32 cellular contexts compared by ENCODE assay signal in genomic region chr19:6196361-6196760, GRCh38.
"Had no signal": no experiment of that assay in that cellular context is flagged by ENCODE, and none has a peak within 500 bp of the region (broad histone marks: within the 10 kb centered on the region; RNA-seq: fewer than 3 reads in every experiment).

No MANE protein-coding gene starts in this region.

- H3K27me3 Mint-ChIP-seq: activated CD4-positive, alpha-beta T cell treated with anti-CD3 and anti-CD28 coated beads for 36 hours; activated CD8-positive, alpha-beta memory T cell treated with anti-CD3 and anti-CD28 coated beads, Interleukin-2, amount 10 ng/mL, durations not matched to agents 7 days and 5 days; activated naive CD4-positive, alpha-beta T cell treated with anti-CD3 and anti-CD28 coated beads, Interleukin-2, amount 10 ng/mL, durations not matched to agents 7 days and 5 days; activated naive CD8-positive, alpha-beta T cell; central memory CD8-positive, alpha-beta T cell; dendritic cell treated with granulocyte-macrophage colony-stimulating factor and Interleukin-4, amounts not matched to agents 40 ng/mL and 50 ng/mL, for 4 days had no signal

- H3K9me3 ChIP-seq: esophagus muscularis mucosa, gastrocnemius medialis, heart left ventricle had no signal

- H3K27me3 ChIP-seq: brain microvascular endothelial cell, dorsolateral prefrontal cortex, esophagus muscularis mucosa, foreskin keratinocyte, gastrocnemius medialis, heart left ventricle had no signal

- H3K27ac Mint-ChIP-seq: activated CD4-positive, alpha-beta memory T cell treated with anti-CD3 and anti-CD28 coated beads for 36 hours; activated CD4-positive, alpha-beta T cell treated with anti-CD3 and anti-CD28 coated beads for 36 hours; activated CD4-positive, alpha-beta T cell treated with anti-CD3 and anti-CD28 coated beads, Interleukin-2, amount 10 ng/mL, durations not matched to agents 24 days and 14 days; activated CD8-positive, alpha-beta memory T cell treated with anti-CD3 and anti-CD28 coated beads, Interleukin-2, amount 10 ng/mL, durations not matched to agents 7 days and 5 days; activated CD8-positive, alpha-beta T cell treated with anti-CD3 and anti-CD28 coated beads, Interleukin-2, amount 10 ng/mL, durations not matched to agents 7 days and 5 days; activated naive CD4-positive, alpha-beta T cell treated with anti-CD3 and anti-CD28 coated beads, Interleukin-2, amount 10 ng/mL, durations not matched to agents 7 days and 5 days; activated naive CD8-positive, alpha-beta T cell; activated T-helper 1 cell treated with anti-CD3 and anti-CD28 coated beads, Interleukin-12 subunit alpha, Interleukin-12 subunit beta, Interleukin-2, Interleukin-4 antibody, amounts not matched to agents 30 ng/mL and 10 ng/mL and 1 ng/mL, durations not matched to agents 14 hours and 24 hours and 36 hours; activated T-helper 2 cell treated with anti-CD3 and anti-CD28 coated beads, Interferon-gamma antibody, Interleukin-2, Interleukin-4, amounts not matched to agents 10 μg/mL and 5 μg/mL and 100 μg/mL, durations not matched to agents 14 hours and 24 hours and 36 hours; dendritic cell treated with granulocyte-macrophage colony-stimulating factor and Interleukin-4, amounts not matched to agents 40 ng/mL and 50 ng/mL, for 4 days; endodermal cell had no signal

- ATAC-seq: activated CD4-positive, alpha-beta T cell treated with anti-CD3 and anti-CD28 coated beads for 36 hours; activated CD8-positive, alpha-beta memory T cell treated with anti-CD3 and anti-CD28 coated beads, Interleukin-2, amount 10 ng/mL, durations not matched to agents 7 days and 5 days; activated CD8-positive, alpha-beta T cell treated with anti-CD3 and anti-CD28 coated beads, Interleukin-2, amount 10 ng/mL, durations not matched to agents 7 days and 5 days; foreskin keratinocyte; gastrocnemius medialis; heart left ventricle had no signal

- DNase-seq: activated CD4-positive, alpha-beta memory T cell treated with anti-CD3 and anti-CD28 coated beads for 36 hours; activated CD4-positive, alpha-beta T cell treated with anti-CD3 and anti-CD28 coated beads for 36 hours; activated CD4-positive, alpha-beta T cell treated with anti-CD3 and anti-CD28 coated beads, Interleukin-2, amount 10 ng/mL, durations not matched to agents 24 days and 14 days; activated CD4-positive, CD25-positive, alpha-beta regulatory T cell; activated CD4-positive, CD25-positive, alpha-beta regulatory T cell treated with anti-CD3 and anti-CD28 coated beads, Interleukin-2, amount 50 U/mL, for 72 hours; activated CD8-positive, alpha-beta memory T cell treated with anti-CD3 and anti-CD28 coated beads, Interleukin-2, amount 10 ng/mL, durations not matched to agents 7 days and 5 days; activated CD8-positive, alpha-beta memory T cell treated with anti-CD3 and anti-CD28 coated beads, Interleukin-2, amount 50 U/mL, for 4 hours; activated CD8-positive, alpha-beta T cell treated with anti-CD3 and anti-CD28 coated beads, Interleukin-2, amount 10 ng/mL, durations not matched to agents 7 days and 5 days; activated effector memory CD4-positive, alpha-beta T cell treated with anti-CD3 and anti-CD28 coated beads, Interleukin-2, amount 50 U/mL, for 16 hours; activated naive CD4-positive, alpha-beta T cell treated with anti-CD3 and anti-CD28 coated beads, Interleukin-2, amount 10 ng/mL, durations not matched to agents 7 days and 5 days; activated T-cell treated with anti-CD3 and anti-CD28 coated beads, Interleukin-2, amount 50 U/mL, for 1 hour; activated T-cell treated with anti-CD3 and anti-CD28 coated beads, Interleukin-2, amount 50 U/mL, for 48 hours; amniotic stem cell; anterior cingulate cortex; brain microvascular endothelial cell; dorsolateral prefrontal cortex; effector memory CD4-positive, alpha-beta T cell; endodermal cell; erythroblast; foreskin keratinocyte; gastrocnemius medialis; glutamatergic neuron; heart left ventricle; T-helper 2 cell had no signal

- H3K9me3 Mint-ChIP-seq: central memory CD8-positive, alpha-beta T cell had no signal

- FAIRE-seq: astrocyte had no signal

- H3K4me3 ChIP-seq: coronary artery, dorsolateral prefrontal cortex, esophagus muscularis mucosa, gastrocnemius medialis, heart left ventricle had no signal

- H3K36me3 ChIP-seq: brain microvascular endothelial cell, esophagus muscularis mucosa, gastrocnemius medialis, heart left ventricle had no signal

- H3K4me3 Mint-ChIP-seq: activated CD4-positive, alpha-beta memory T cell treated with anti-CD3 and anti-CD28 coated beads for 36 hours; activated CD4-positive, alpha-beta T cell treated with anti-CD3 and anti-CD28 coated beads for 36 hours; activated CD4-positive, alpha-beta T cell treated with anti-CD3 and anti-CD28 coated beads, Interleukin-2, amount 10 ng/mL, durations not matched to agents 24 days and 14 days; activated CD8-positive, alpha-beta memory T cell treated with anti-CD3 and anti-CD28 coated beads, Interleukin-2, amount 10 ng/mL, durations not matched to agents 7 days and 5 days; activated CD8-positive, alpha-beta T cell treated with anti-CD3 and anti-CD28 coated beads, Interleukin-2, amount 10 ng/mL, durations not matched to agents 7 days and 5 days; activated naive CD4-positive, alpha-beta T cell treated with anti-CD3 and anti-CD28 coated beads, Interleukin-2, amount 10 ng/mL, durations not matched to agents 7 days and 5 days; activated naive CD8-positive, alpha-beta T cell; activated T-helper 1 cell treated with anti-CD3 and anti-CD28 coated beads, Interleukin-12 subunit alpha, Interleukin-12 subunit beta, Interleukin-2, Interleukin-4 antibody, amounts not matched to agents 30 ng/mL and 10 ng/mL and 1 ng/mL, durations not matched to agents 14 hours and 24 hours and 36 hours; central memory CD8-positive, alpha-beta T cell; dendritic cell treated with granulocyte-macrophage colony-stimulating factor and Interleukin-4, amounts not matched to agents 40 ng/mL and 50 ng/mL, for 4 days; endodermal cell had no signal

- H3K4me1 ChIP-seq: foreskin keratinocyte had no signal

- H3K27ac ChIP-seq: brain microvascular endothelial cell, coronary artery, dorsolateral prefrontal cortex, esophagus muscularis mucosa, foreskin keratinocyte, gastrocnemius medialis, heart left ventricle had no signal
